22 cellular contexts compared by ENCODE assay signal in the genomic region with DNA sequence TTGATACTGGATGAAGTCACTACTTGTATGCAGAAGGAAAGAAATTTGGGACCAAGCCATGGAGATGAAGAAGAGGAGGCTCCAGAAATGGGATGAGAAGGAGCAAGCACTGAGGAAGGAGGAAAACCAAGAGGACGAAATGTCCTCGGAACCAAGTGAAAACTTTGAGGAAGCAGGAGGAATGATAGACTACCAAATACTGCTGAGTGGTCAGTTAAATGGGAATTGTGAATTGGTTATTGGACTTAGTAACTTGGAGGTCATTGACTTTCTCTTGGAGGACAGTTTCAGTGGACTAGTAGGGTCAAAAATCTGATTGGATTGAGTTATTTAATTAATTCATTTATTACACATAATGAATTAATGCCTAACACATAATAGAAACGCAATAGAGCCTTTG.
DNase-seq lines count a peak whose midpoint lies in the region; ATAC-seq, FAIRE-seq and TF ChIP-seq lines count a peak whose summit lies in the region.
"Had no signal": no experiment of that assay in that cellular context is flagged by ENCODE, and none has a peak within 500 bp of the region (broad histone marks: within the 10 kb centered on the region; RNA-seq: fewer than 3 reads in every experiment).

No MANE protein-coding gene starts in this region.

- H3K36me3 Mint-ChIP-seq in progenitor cell of endocrine pancreas (ENCODE audit: insufficient read depth), result no peaks in the 10 kb centered on the region
- H3K36me3 Mint-ChIP-seq: CD8-positive, alpha-beta T cell had no signal

- POLR2A ChIA-PET in A549 (lab: Yijun Ruan, JAX), result no interaction called here
- POLR2A ChIA-PET in K562 (lab: Yijun Ruan, JAX), result no interaction called here

- H3K27ac ChIP-seq in A549 (no peak overlapping the region), K562 (ENCODE audit: extremely low read depth, low read depth, low read length) (no peak overlapping the region)
- H3K27ac ChIP-seq: BLaER1 treated with 17β-estradiol and CSF1 and Interleukin-3, amounts not matched to agents 10 nM and 100 nM; C4-2B had no signal

- in situ Hi-C loops in K562 (cut with MboI), result no loop called here

- no peaks in the 10 kb centered on the region for H4K20me1 ChIP-seq in K562 (replicated peaks; ENCODE audit: control insufficient read depth, insufficient read depth, low read length)
- H4K20me1 ChIP-seq: BLaER1 treated with 17β-estradiol and CSF1 and Interleukin-3, amounts not matched to agents 10 nM and 100 nM had no signal

- ATAC-seq in A549 (no peak), K562 (no peak), HG03196 (IDR thresholded peaks at IDR 0.05; ENCODE audit: unreplicated experiment) (no peak)
- ATAC-seq: CD8-positive, alpha-beta T cell had no signal

- no peak overlapping the region for H3K4me3 Mint-ChIP-seq in progenitor cell of endocrine pancreas (ENCODE audit: low read depth)
- H3K4me3 Mint-ChIP-seq: B cell; CD4-positive, alpha-beta T cell; CD8-positive, alpha-beta T cell had no signal

- no peak overlapping the region for H3K4me2 ChIP-seq in A549
- no peak overlapping the region for H3K4me2 ChIP-seq in K562 (ENCODE audit: insufficient read depth, low read length)
- H3K4me2 ChIP-seq: BLaER1 treated with 17β-estradiol and CSF1 and Interleukin-3, amounts not matched to agents 10 nM and 100 nM had no signal

- no peak for FAIRE-seq in A549 (lab: Jason Lieb, UNC)
- FAIRE-seq in H54 (lab: Jason Lieb, UNC), result peak; percentile 33
- no peak for FAIRE-seq in K562 (lab: Jason Lieb, UNC)
- FAIRE-seq: A204.1, D721Med, G401.6, GM12891 had no signal

- no peaks in the 10 kb centered on the region for H3K27me3 ChIP-seq in K562 (ENCODE audit: control insufficient read depth in 2 of 2, insufficient read depth in 2 of 2, low read length in 2 of 2)
- H3K27me3 ChIP-seq: BLaER1 treated with 17β-estradiol and CSF1 and Interleukin-3, amounts not matched to agents 10 nM and 100 nM had no signal

- no peaks in the 10 kb centered on the region for H3K9me3 ChIP-seq in A549
- no peaks in the 10 kb centered on the region; the same call in 1 of the 2 replicates for H3K9me3 ChIP-seq in K562 (replicated peaks; ENCODE audit: control insufficient read depth, insufficient read depth, low read depth, low read length)
- H3K9me3 ChIP-seq: BLaER1 treated with 17β-estradiol and CSF1 and Interleukin-3, amounts not matched to agents 10 nM and 100 nM; Caco-2 had no signal

- H3K36me3 ChIP-seq in K562 (ENCODE audit: control insufficient read depth, insufficient read depth, low read length), result peaks cover 2% of the 10 kb centered on the region; the same call in 2 of the 3 replicates
- H3K36me3 ChIP-seq: BLaER1 treated with 17β-estradiol and CSF1 and Interleukin-3, amounts not matched to agents 10 nM and 100 nM had no signal

- TF ChIP-seq RAD21 in A549 (conservative IDR thresholded peaks at IDR 0.05 in 1 of 2, IDR thresholded peaks at IDR 0.05 in 1 of 2), result no peak
- TF ChIP-seq RAD21 in K562 (CRISPR knock-in tag; conservative IDR thresholded peaks at IDR 0.05 in 1 of 2, IDR thresholded peaks at IDR 0.05 in 1 of 2), result no peak

- TF ChIP-seq EP300 in A549 (IDR thresholded peaks at IDR 0.05) (no peak), K562 (IDR thresholded peaks at IDR 0.05; ENCODE audit: low read length) (no peak)

- no peaks in the 10 kb centered on the region for H3K27me3 Mint-ChIP-seq in progenitor cell of endocrine pancreas
- H3K27me3 Mint-ChIP-seq: B cell had no signal

- H2AFZ ChIP-seq in K562 (ENCODE audit: low read depth, low read length), result no peak overlapping the region

- H3K27ac Mint-ChIP-seq in progenitor cell of endocrine pancreas, result peak overlapping the region; percentile 9
- H3K27ac Mint-ChIP-seq: B cell; CD4-positive, alpha-beta T cell; CD8-positive, alpha-beta T cell had no signal

- no peaks in the 10 kb centered on the region for H3K9me3 Mint-ChIP-seq in progenitor cell of endocrine pancreas (ENCODE audit: low read depth)
- H3K9me3 Mint-ChIP-seq: CD4-positive, alpha-beta T cell; CD8-positive, alpha-beta T cell had no signal

- no peaks in the 10 kb centered on the region for H3K9me1 ChIP-seq in K562 (ENCODE audit: control insufficient read depth, insufficient read depth, low read length)

- TF ChIP-seq POLR2A in A549 (IDR thresholded peaks at IDR 0.05; ENCODE audit: low read length), result no peak
- no peak for TF ChIP-seq POLR2A in H54 (IDR thresholded peaks at IDR 0.05; ENCODE audit: low read depth, low read length)
- no peak for TF ChIP-seq POLR2A in K562 (conservative IDR thresholded peaks at IDR 0.05)

- 62% methylated on average over 3 of the region's 3 CpGs for WGBS in A549 (ENCODE audit: missing lambda C conversion rate)
- WGBS in K562 (ENCODE audit: insufficient coverage, low coverage, missing lambda C conversion rate), result 29% methylated on average over 3 of the region's 3 CpGs

- BruUV-seq in K562 (replicated peaks; lab: Mats Ljungman, UMichigan), result no TSS peak

- TF ChIP-seq CTCF in A549 (IDR thresholded peaks at IDR 0.05) (no peak), K562 (IDR thresholded peaks at IDR 0.05 in 2 of 3, conservative IDR thresholded peaks at IDR 0.05 in 1 of 3; ENCODE audit: insufficient read depth in 2 of 3, low read depth in 1 of 3, low read length in 3 of 3) (no peak), progenitor cell of endocrine pancreas (IDR thresholded peaks at IDR 0.05; ENCODE audit: unreplicated experiment) (no peak)

- no peaks in the 10 kb centered on the region for H3K79me2 ChIP-seq in K562 (ENCODE audit: control insufficient read depth, insufficient read depth, low read length)

- H3K4me1 ChIP-seq in A549 (no peaks in the 10 kb centered on the region), K562 (replicated peaks in 1 of 2; ENCODE audit: control insufficient read depth in 2 of 2, insufficient read depth in 2 of 2, low read length in 2 of 2) (no peaks in the 10 kb centered on the region)
- H3K4me1 ChIP-seq: BLaER1 treated with 17β-estradiol and CSF1 and Interleukin-3, amounts not matched to agents 10 nM and 100 nM; Caco-2 had no signal

- no peak for DNase-seq in A549 (ENCODE audit: low read depth in 1 of 2, low spot score in 1 of 2)
- DNase-seq in H54 (ENCODE audit: insufficient read length, low spot score), result no peak
- no peak for DNase-seq in K562 (ENCODE audit: extremely low read depth in 1 of 4, low spot score in 3 of 4)
- DNase-seq in progenitor cell of endocrine pancreas (ENCODE audit: low spot score, unreplicated experiment), result no peak
- no peak for DNase-seq in cortex of kidney (lab: John Stamatoyannopoulos, UW)
- no peak for DNase-seq in NCI-H748 (lab: John Stamatoyannopoulos, UW; ENCODE audit: unreplicated experiment)
- DNase-seq: 8988T; AML-193; Caco-2; Calu3; CD4-positive, alpha-beta T cell; CD8-positive, alpha-beta T cell; DMS79 treated with DMSO at 0.1 percent for 48 hours; GF-D8 had no signal

- CTCF ChIA-PET in A549 (lab: Yijun Ruan, JAX), result no interaction called here
- CTCF ChIA-PET in K562 (lab: Yijun Ruan, JAX; ENCODE audit: low intra/inter-chr PET ratio), result no interaction called here

- no peak overlapping the region for H3K9ac ChIP-seq in K562 (ENCODE audit: insufficient read depth in 1 of 2, low read depth in 2 of 2, low read length in 2 of 2)
- H3K9ac ChIP-seq: BLaER1 treated with 17β-estradiol and CSF1 and Interleukin-3, amounts not matched to agents 10 nM and 100 nM had no signal

- intact Hi-C loops in K562 (cut with micrococcal nuclease), result no loop called here

- H3K4me1 Mint-ChIP-seq in progenitor cell of endocrine pancreas (ENCODE audit: low read depth), result no peaks in the 10 kb centered on the region
- H3K4me1 Mint-ChIP-seq: B cell had no signal

- no peak overlapping the region for H3K4me3 ChIP-seq in A549
- H3K4me3 ChIP-seq in K562, result no peak overlapping the region
- H3K4me3 ChIP-seq: BLaER1 treated with 17β-estradiol and CSF1 and Interleukin-3, amounts not matched to agents 10 nM and 100 nM had no signal

TF ChIP-seq in A549, 52 proteins besides CTCF, POLR2A, EP300 and RAD21:
- TF ChIP-seq MAFK (IDR thresholded peaks at IDR 0.05; ENCODE audit: partially characterized antibody) (peak; percentile 41), KDM1A (IDR thresholded peaks at IDR 0.05; ENCODE audit: low read depth) (no peak)

TF ChIP-seq in K562, 482 proteins besides CTCF, POLR2A, EP300 and RAD21:
- peak; percentile 17; the same call in 1 of the 2 replicates for TF ChIP-seq C11orf30 (IDR thresholded peaks at IDR 0.05; ENCODE audit: low read depth)
- peak; percentile 59 for TF ChIP-seq ZNF316 (IDR thresholded peaks at IDR 0.05)
- TF ChIP-seq, protein P1, sequence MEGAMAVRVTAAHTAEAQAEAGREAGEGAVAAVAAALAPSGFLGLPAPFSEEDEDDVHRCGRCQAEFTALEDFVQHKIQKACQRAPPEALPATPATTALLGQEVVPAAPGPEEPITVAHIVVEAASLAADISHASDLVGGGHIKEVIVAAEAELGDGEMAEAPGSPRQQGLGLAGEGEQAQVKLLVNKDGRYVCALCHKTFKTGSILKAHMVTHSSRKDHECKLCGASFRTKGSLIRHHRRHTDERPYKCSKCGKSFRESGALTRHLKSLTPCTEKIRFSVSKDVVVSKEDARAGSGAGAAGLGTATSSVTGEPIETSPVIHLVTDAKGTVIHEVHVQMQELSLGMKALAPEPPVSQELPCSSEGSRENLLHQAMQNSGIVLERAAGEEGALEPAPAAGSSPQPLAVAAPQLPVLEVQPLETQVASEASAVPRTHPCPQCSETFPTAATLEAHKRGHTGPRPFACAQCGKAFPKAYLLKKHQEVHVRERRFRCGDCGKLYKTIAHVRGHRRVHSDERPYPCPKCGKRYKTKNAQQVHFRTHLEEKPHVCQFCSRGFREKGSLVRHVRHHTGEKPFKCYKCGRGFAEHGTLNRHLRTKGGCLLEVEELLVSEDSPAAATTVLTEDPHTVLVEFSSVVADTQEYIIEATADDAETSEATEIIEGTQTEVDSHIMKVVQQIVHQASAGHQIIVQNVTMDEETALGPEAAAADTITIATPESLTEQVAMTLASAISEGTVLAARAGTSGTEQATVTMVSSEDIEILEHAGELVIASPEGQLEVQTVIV (CRISPR knock-in tag; IDR thresholded peaks at IDR 0.05; ENCODE audit: borderline replicate concordance), result no peak
TF ChIP-seq in K562: peak in this region for 2.

Comparison
In these comparisons a context has a peak if more than half of its experiments do, and no peak if none do; other contexts are left out.
1. Of the 35 proteins assayed by ChIP-seq in both K562 and A549: peak only in K562: none; only in A549: MAFK; in both: none; in neither: 34.